Comparison of ENCODE assay signal across 34 cellular contexts in genomic region chr16:72602499-72602898, GRCh38.
"Had no signal": no experiment of that assay in that cellular context is flagged by ENCODE, and none has a peak within 500 bp of the region (broad histone marks: within the 10 kb centered on the region; RNA-seq: fewer than 3 reads in every experiment).

No MANE protein-coding gene starts in this region.

- H3K27ac ChIP-seq: adrenal gland, body of pancreas, brain microvascular endothelial cell, cardiac muscle cell, VCaP had no signal

- H3K4me1 ChIP-seq: adrenal gland, body of pancreas had no signal

- H3K27me3 ChIP-seq: adrenal gland, body of pancreas, brain microvascular endothelial cell, cardiac muscle cell had no signal

- DNase-seq: activated B cell treated with CpG ODN at 0.5 μM for 24 hours; activated CD4-positive, alpha-beta memory T cell treated with anti-CD3 and anti-CD28 coated beads for 36 hours; activated CD4-positive, alpha-beta T cell treated with anti-CD3 and anti-CD28 coated beads for 4 hours; activated CD4-positive, alpha-beta T cell treated with anti-CD3 and anti-CD28 coated beads, Interleukin-2, amount 10 ng/mL, durations not matched to agents 24 days and 14 days; activated CD4-positive, alpha-beta T cell treated with anti-CD3 and anti-CD28 coated beads, Interleukin-2, amount 50 U/mL, for 1 hour; activated CD4-positive, alpha-beta T cell treated with anti-CD3 and anti-CD28 coated beads, Interleukin-2, amount 50 U/mL, for 4 hours; activated CD4-positive, CD25-positive, alpha-beta regulatory T cell treated with anti-CD3 and anti-CD28 coated beads, Interleukin-2, amount 50 U/mL, for 72 hours; activated CD8-positive, alpha-beta memory T cell treated with anti-CD3 and anti-CD28 coated beads, Interleukin-2, amount 50 U/mL, for 4 hours; activated CD8-positive, alpha-beta T cell treated with anti-CD3 and anti-CD28 coated beads for 36 hours; activated effector memory CD4-positive, alpha-beta T cell treated with anti-CD3 and anti-CD28 coated beads, Interleukin-2, amount 50 U/mL, for 16 hours; activated gamma-delta T cell treated with Interleukin-2 at 50 U/mL for 16 hours; activated naive CD4-positive, alpha-beta T cell; activated naive CD4-positive, alpha-beta T cell treated with anti-CD3 and anti-CD28 coated beads for 36 hours; activated naive CD4-positive, alpha-beta T cell treated with anti-CD3 and anti-CD28 coated beads, Interleukin-2, amount 50 U/mL, for 16 hours; activated naive CD8-positive, alpha-beta T cell treated with anti-CD3 and anti-CD28 coated beads for 36 hours; activated T-cell treated with anti-CD3 and anti-CD28 coated beads for 4 hours; activated T-cell treated with anti-CD3 and anti-CD28 coated beads, Interleukin-2, amount 50 U/mL, for 1 hour; activated T-cell treated with anti-CD3 and anti-CD28 coated beads, Interleukin-2, amount 50 U/mL, for 4 hours; activated T-cell treated with anti-CD3 and anti-CD28 coated beads, Interleukin-2, amount 50 U/mL, for 72 hours; adrenal gland; amniotic stem cell; aorta; body of pancreas; brain microvascular endothelial cell; caudate nucleus; cerebellar nuclear complex; T-helper 1 cell; T-helper 2 cell; T-helper 9 cell had no signal

- FAIRE-seq: astrocyte, bronchial epithelial cell, TTC549 had no signal

- H3K36me3 ChIP-seq: adrenal gland, brain microvascular endothelial cell, cardiac muscle cell had no signal

- H3K9me3 ChIP-seq: adrenal gland, body of pancreas had no signal

- H3K4me3 ChIP-seq: adrenal gland, body of pancreas, cardiac muscle cell had no signal
